ENCODE assay signal across 14 cellular contexts in genomic region chr10:124105594-124105993, GRCh38. TPM values are rescaled to one million over a fixed set of nuclear protein-coding genes. Genes with fewer than 3 reads are reported as not detected.
DNase-seq lines count a peak whose midpoint lies in the region; ATAC-seq, FAIRE-seq and TF ChIP-seq lines count a peak whose summit lies in the region.
"Had no signal": no experiment of that assay in that cellular context is flagged by ENCODE, and none has a peak within 500 bp of the region (broad histone marks: within the 10 kb centered on the region; RNA-seq: fewer than 3 reads in every experiment).

No MANE protein-coding gene starts in this region.

- H3K9me3 ChIP-seq in A549 (no peaks in the 10 kb centered on the region), ovary (no peaks in the 10 kb centered on the region)
- H3K9me3 ChIP-seq: pancreas had no signal

- WGBS in A549 (ENCODE audit: missing lambda C conversion rate), result 39% methylated on average over 5 of the region's 5 CpGs
- 6 to 22% (median 9%) methylated on average over 5 of the region's 5 CpGs for WGBS in ovary, 3 donors

- H3K4me2 ChIP-seq in A549, result peak overlapping the region; percentile 61

- no peaks in the 10 kb centered on the region for H3K36me3 ChIP-seq in ovary
- H3K36me3 ChIP-seq: left ventricle myocardium inferior, pancreas had no signal

- peak in 1 of 2 experiments; percentile 42 for DNase-seq in A549 (ENCODE audit: low read depth in 1 of 2, low spot score in 1 of 2)
- peak; percentile 60 for DNase-seq in RPMI8226
- peak; percentile 34 for DNase-seq in fibroblast of gingiva (ENCODE audit: low read depth)
- peak in 4 of 5 donors; percentile 31 to 55 (median 40) for DNase-seq in ovary
- no peak for DNase-seq in cerebellar cortex (ENCODE audit: low spot score)
- DNase-seq in NOMO-1 treated with dmso at 0.1 percent for 144 hours (lab: John Stamatoyannopoulos, UW; ENCODE audit: unreplicated experiment), result no peak
- DNase-seq in erythroblast (lab: John Stamatoyannopoulos, UW), result no peak
- DNase-seq: left ventricle myocardium inferior; NCI-H2029; stimulated activated CD4-positive, alpha-beta T cell treated with anti-CD3 and anti-CD28 coated beads, Interleukin-2, amount 100 ng/mL, for 48 hours had no signal

- TF ChIP-seq CTCF in A549 (IDR thresholded peaks at IDR 0.05) (no peak), ovary (IDR thresholded peaks at IDR 0.05) (no peak)

- intact Hi-C loops in ovary (cut with DNase I), result no loop called here

- CTCF ChIA-PET in A549 (lab: Yijun Ruan, JAX), result interaction anchor here (0.8 to 4.7 kb wide), 5 partner anchors 11 to 284 kb away, joined by 3 to 20 read pairs (median 11); no protein-coding TSS in a partner anchor

- ATAC-seq in A549, result peak; percentile 50 to 65; a peak in 5 of 6 replicates
- ATAC-seq in GM21515 (IDR thresholded peaks at IDR 0.05; ENCODE audit: unreplicated experiment), result no peak
- ATAC-seq: K562 had no signal

- H3K4me1 ChIP-seq in A549 (peaks cover 27% of the 10 kb centered on the region), ovary (ENCODE audit: insufficient read depth) (peaks cover 21% of the 10 kb centered on the region)

- H3K4me3 ChIP-seq in A549, result no peak overlapping the region
- peak overlapping the region; percentile 2 for H3K4me3 ChIP-seq in ovary
- H3K4me3 ChIP-seq: K562, left ventricle myocardium inferior, pancreas had no signal

- peak overlapping the region; percentile 50 to 80 for H3K27ac ChIP-seq in A549
- H3K27ac ChIP-seq in ovary, result peak overlapping the region; percentile 81 to 89
- H3K27ac ChIP-seq: left ventricle myocardium inferior had no signal

- TF ChIP-seq POLR2A in A549 (IDR thresholded peaks at IDR 0.05; ENCODE audit: low read length) (no peak), ovary (IDR thresholded peaks at IDR 0.05) (no peak), erythroblast (IDR thresholded peaks at IDR 0.05; ENCODE audit: low read length) (no peak)

- no peak for TF ChIP-seq RAD21 in A549 (conservative IDR thresholded peaks at IDR 0.05 in 1 of 2, IDR thresholded peaks at IDR 0.05 in 1 of 2)

- POLR2A ChIA-PET in A549 (lab: Yijun Ruan, JAX), result interaction anchor here (2.0 kb wide), 1 partner anchor 47 kb away, joined by 9 read pairs; no protein-coding TSS in a partner anchor

- H3K27me3 ChIP-seq in ovary, result no peaks in the 10 kb centered on the region
- H3K27me3 ChIP-seq: pancreas had no signal

- no peak for FAIRE-seq in A549 (lab: Jason Lieb, UNC)
- FAIRE-seq: K562, pancreas had no signal

- TF ChIP-seq EP300 in A549 (IDR thresholded peaks at IDR 0.05) (no peak), ovary (IDR thresholded peaks at IDR 0.05) (no peak)

TF ChIP-seq in A549, 52 proteins besides CTCF, POLR2A, EP300 and RAD21:
- no peak for TF ChIP-seq TFCP2L1 (CRISPR knock-in tag; IDR thresholded peaks at IDR 0.05)
- TF ChIP-seq REST (IDR thresholded peaks at IDR 0.05), result no peak
- no peak for TF ChIP-seq RARB (CRISPR knock-in tag; IDR thresholded peaks at IDR 0.05)
- TF ChIP-seq HOXB5 (CRISPR knock-in tag; IDR thresholded peaks at IDR 0.05), result no peak

RNA-seq across cellular contexts. Expression of gene CHST15, which starts 12.2 kb away (rescaled TPM):
- polyA plus RNA-seq in A549 (2011; rRNA removed) (10.3 and 10.4 TPM in 2 replicates), A549 (2017; fragmentation: RNase III; extraction: RNeasy Plus Mini Kit Qiagen cat#74134 plus additional on column Dnase treatment) (5.1 to 5.8 TPM (median 5.6 TPM) in 3 replicates), ovary (10 to 100 TPM; 35.9 to 37.2 TPM)
- 2.5 and 3.2 TPM in 2 replicates for polyA plus RNA-seq in A549 (2012; cell fraction: cytosol; rRNA removed)
- polyA plus RNA-seq in A549 (2012; cell fraction: nucleus; rRNA removed), result 3.5 and 4.5 TPM in 2 replicates
- polyA minus RNA-seq in A549 (2011; rRNA and poly(A)+ RNA removed), result 12.5 and 12.6 TPM in 2 replicates
- 10 to 100 TPM; 45.8 to 93.0 (median 67.1) TPM for total RNA-seq in ovary
- total RNA-seq: activated CD8-positive, alpha-beta memory T cell treated with anti-CD3 and anti-CD28 coated beads for 36 hours had no signal

Comparison
In these comparisons a context has a peak if more than half of its experiments do, and no peak if none do; other contexts are left out.
1. DNase-seq: peak in RPMI8226 (single experiment), fibroblast of gingiva (single experiment) and ovary (4 of 5); none in cerebellar cortex (single experiment), NOMO-1 treated with dmso at 0.1 percent for 144 hours (single experiment) and erythroblast (0 of 2).